ENCODE assay signal across 1 cellular context in the genomic region with DNA sequence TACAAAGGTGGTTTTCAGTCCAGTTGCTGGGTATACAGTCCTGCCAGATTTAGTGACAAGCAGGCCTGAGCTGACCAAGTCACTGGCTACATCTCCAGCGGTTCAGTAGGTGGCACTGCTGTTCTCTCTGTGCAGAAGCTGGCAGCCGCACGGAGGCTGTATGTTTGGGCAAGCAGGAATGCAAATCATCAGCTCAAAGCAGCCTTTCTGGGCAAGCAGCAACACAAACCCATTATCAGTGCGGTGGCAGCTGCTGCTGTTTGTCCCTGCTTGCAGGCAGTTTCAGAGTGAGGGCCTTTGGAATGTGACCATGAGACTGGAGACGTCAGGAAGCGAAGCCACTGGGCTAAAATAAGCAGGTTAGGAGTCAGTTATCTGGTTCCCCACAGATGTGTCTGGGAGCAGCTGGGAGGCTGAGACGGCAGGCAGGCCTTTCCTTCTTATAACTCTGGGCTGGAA.
A peak's percentile ranks its signal among the peaks of the same experiment; 100 is the strongest.
TF ChIP-seq lines count a peak whose summit lies in the region.

No MANE protein-coding gene starts in this region.

TF ChIP-seq in HepG2, 621 proteins besides CTCF, POLR2A, EP300 and RAD21 (continued from another document and continues in another):
- TF ChIP-seq, protein P1, sequence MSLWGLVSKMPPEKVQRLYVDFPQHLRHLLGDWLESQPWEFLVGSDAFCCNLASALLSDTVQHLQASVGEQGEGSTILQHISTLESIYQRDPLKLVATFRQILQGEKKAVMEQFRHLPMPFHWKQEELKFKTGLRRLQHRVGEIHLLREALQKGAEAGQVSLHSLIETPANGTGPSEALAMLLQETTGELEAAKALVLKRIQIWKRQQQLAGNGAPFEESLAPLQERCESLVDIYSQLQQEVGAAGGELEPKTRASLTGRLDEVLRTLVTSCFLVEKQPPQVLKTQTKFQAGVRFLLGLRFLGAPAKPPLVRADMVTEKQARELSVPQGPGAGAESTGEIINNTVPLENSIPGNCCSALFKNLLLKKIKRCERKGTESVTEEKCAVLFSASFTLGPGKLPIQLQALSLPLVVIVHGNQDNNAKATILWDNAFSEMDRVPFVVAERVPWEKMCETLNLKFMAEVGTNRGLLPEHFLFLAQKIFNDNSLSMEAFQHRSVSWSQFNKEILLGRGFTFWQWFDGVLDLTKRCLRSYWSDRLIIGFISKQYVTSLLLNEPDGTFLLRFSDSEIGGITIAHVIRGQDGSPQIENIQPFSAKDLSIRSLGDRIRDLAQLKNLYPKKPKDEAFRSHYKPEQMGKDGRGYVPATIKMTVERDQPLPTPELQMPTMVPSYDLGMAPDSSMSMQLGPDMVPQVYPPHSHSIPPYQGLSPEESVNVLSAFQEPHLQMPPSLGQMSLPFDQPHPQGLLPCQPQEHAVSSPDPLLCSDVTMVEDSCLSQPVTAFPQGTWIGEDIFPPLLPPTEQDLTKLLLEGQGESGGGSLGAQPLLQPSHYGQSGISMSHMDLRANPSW (CRISPR knock-in tag; IDR thresholded peaks at IDR 0.05; ENCODE audit: borderline replicate concordance), result no peak
- TF ChIP-seq THYN1 (CRISPR knock-in tag; IDR thresholded peaks at IDR 0.05; ENCODE audit: borderline replicate concordance, low read depth) (no peak), ZNF772 (CRISPR knock-in tag; IDR thresholded peaks at IDR 0.05) (no peak), DMAP1 (CRISPR knock-in tag; IDR thresholded peaks at IDR 0.05) (no peak), ZNF501 (CRISPR knock-in tag; IDR thresholded peaks at IDR 0.05) (peak; percentile 84), ZNF607 (CRISPR knock-in tag; IDR thresholded peaks at IDR 0.05; ENCODE audit: borderline replicate concordance) (peak; percentile 68; the same call in 1 of the 2 replicates), ZNF335 (CRISPR knock-in tag; IDR thresholded peaks at IDR 0.05) (0 out of 2 replicates have a peak, but pooled peaks have one; percentile 22), SIN3B (IDR thresholded peaks at IDR 0.05; ENCODE audit: low read length) (no peak), ZNF296 (CRISPR knock-in tag; conservative IDR thresholded peaks at IDR 0.05) (no peak), KDM5B (CRISPR knock-in tag; IDR thresholded peaks at IDR 0.05; ENCODE audit: borderline replicate concordance) (no peak), ZNF605 (CRISPR knock-in tag; IDR thresholded peaks at IDR 0.05) (0 out of 2 replicates have a peak, but pooled peaks have one; percentile 37), YY1 (IDR thresholded peaks at IDR 0.05; ENCODE audit: insufficient read depth, insufficient replicate concordance, low read depth, low read length) (peak; percentile 41), SRSF9 (IDR thresholded peaks at IDR 0.05; ENCODE audit: borderline replicate concordance, insufficient read depth, low read depth, low read length, poor library complexity, severe bottlenecking) (no peak), NR2F2 (IDR thresholded peaks at IDR 0.05; ENCODE audit: borderline replicate concordance, low read depth) (no peak), MAFG (CRISPR knock-in tag; IDR thresholded peaks at IDR 0.05) (no peak), SRSF1 (optimal IDR thresholded peaks at IDR 0.05; ENCODE audit: low read depth, low read length) (no peak), ZNF292 (CRISPR knock-in tag; IDR thresholded peaks at IDR 0.05; ENCODE audit: borderline replicate concordance, low read depth) (peak; percentile 91; the same call in 1 of the 2 replicates), ZNF781 (CRISPR knock-in tag; IDR thresholded peaks at IDR 0.05; ENCODE audit: borderline replicate concordance, not compliant biosample characterization) (no peak), ELF4 (CRISPR knock-in tag; IDR thresholded peaks at IDR 0.05; ENCODE audit: borderline replicate concordance) (no peak), NONO (IDR thresholded peaks at IDR 0.05) (no peak), NONO (CRISPR knock-in tag; conservative IDR thresholded peaks at IDR 0.05) (no peak), ZNF549 (CRISPR knock-in tag; IDR thresholded peaks at IDR 0.05) (no peak), NAIF1 (CRISPR knock-in tag; IDR thresholded peaks at IDR 0.05; ENCODE audit: borderline replicate concordance) (no peak), XBP1 (CRISPR knock-in tag; IDR thresholded peaks at IDR 0.05) (no peak), FOXA1 (IDR thresholded peaks at IDR 0.05) (no peak), FOXA1 (CRISPR knock-in tag; IDR thresholded peaks at IDR 0.05) (no peak), ZFP36 (IDR thresholded peaks at IDR 0.05; ENCODE audit: borderline replicate concordance, low read depth, low read length, partially characterized antibody) (peak; percentile 23), NFE2L1 (CRISPR knock-in tag; IDR thresholded peaks at IDR 0.05; ENCODE audit: borderline replicate concordance) (no peak), SSRP1 (CRISPR knock-in tag; IDR thresholded peaks at IDR 0.05) (no peak), MED13 (CRISPR knock-in tag; IDR thresholded peaks at IDR 0.05) (no peak), SNAPC2 (CRISPR knock-in tag; IDR thresholded peaks at IDR 0.05) (no peak; the same call in 1 of the 2 replicates)
- TF ChIP-seq, protein P2, sequence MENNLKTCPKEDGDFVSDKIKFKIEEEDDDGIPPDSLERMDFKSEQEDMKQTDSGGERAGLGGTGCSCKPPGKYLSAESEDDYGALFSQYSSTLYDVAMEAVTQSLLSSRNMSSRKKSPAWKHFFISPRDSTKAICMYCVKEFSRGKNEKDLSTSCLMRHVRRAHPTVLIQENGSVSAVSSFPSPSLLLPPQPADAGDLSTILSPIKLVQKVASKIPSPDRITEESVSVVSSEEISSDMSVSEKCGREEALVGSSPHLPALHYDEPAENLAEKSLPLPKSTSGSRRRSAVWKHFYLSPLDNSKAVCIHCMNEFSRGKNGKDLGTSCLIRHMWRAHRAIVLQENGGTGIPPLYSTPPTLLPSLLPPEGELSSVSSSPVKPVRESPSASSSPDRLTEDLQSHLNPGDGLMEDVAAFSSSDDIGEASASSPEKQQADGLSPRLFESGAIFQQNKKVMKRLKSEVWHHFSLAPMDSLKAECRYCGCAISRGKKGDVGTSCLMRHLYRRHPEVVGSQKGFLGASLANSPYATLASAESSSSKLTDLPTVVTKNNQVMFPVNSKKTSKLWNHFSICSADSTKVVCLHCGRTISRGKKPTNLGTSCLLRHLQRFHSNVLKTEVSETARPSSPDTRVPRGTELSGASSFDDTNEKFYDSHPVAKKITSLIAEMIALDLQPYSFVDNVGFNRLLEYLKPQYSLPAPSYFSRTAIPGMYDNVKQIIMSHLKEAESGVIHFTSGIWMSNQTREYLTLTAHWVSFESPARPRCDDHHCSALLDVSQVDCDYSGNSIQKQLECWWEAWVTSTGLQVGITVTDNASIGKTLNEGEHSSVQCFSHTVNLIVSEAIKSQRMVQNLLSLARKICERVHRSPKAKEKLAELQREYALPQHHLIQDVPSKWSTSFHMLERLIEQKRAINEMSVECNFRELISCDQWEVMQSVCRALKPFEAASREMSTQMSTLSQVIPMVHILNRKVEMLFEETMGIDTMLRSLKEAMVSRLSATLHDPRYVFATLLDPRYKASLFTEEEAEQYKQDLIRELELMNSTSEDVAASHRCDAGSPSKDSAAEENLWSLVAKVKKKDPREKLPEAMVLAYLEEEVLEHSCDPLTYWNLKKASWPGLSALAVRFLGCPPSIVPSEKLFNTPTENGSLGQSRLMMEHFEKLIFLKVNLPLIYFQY (CRISPR knock-in tag; IDR thresholded peaks at IDR 0.05; ENCODE audit: borderline replicate concordance), result no peak
- TF ChIP-seq, protein P3, sequence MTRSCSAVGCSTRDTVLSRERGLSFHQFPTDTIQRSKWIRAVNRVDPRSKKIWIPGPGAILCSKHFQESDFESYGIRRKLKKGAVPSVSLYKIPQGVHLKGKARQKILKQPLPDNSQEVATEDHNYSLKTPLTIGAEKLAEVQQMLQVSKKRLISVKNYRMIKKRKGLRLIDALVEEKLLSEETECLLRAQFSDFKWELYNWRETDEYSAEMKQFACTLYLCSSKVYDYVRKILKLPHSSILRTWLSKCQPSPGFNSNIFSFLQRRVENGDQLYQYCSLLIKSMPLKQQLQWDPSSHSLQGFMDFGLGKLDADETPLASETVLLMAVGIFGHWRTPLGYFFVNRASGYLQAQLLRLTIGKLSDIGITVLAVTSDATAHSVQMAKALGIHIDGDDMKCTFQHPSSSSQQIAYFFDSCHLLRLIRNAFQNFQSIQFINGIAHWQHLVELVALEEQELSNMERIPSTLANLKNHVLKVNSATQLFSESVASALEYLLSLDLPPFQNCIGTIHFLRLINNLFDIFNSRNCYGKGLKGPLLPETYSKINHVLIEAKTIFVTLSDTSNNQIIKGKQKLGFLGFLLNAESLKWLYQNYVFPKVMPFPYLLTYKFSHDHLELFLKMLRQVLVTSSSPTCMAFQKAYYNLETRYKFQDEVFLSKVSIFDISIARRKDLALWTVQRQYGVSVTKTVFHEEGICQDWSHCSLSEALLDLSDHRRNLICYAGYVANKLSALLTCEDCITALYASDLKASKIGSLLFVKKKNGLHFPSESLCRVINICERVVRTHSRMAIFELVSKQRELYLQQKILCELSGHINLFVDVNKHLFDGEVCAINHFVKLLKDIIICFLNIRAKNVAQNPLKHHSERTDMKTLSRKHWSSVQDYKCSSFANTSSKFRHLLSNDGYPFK (CRISPR knock-in tag; IDR thresholded peaks at IDR 0.05; ENCODE audit: borderline replicate concordance), result no peak
- TF ChIP-seq, protein P4, sequence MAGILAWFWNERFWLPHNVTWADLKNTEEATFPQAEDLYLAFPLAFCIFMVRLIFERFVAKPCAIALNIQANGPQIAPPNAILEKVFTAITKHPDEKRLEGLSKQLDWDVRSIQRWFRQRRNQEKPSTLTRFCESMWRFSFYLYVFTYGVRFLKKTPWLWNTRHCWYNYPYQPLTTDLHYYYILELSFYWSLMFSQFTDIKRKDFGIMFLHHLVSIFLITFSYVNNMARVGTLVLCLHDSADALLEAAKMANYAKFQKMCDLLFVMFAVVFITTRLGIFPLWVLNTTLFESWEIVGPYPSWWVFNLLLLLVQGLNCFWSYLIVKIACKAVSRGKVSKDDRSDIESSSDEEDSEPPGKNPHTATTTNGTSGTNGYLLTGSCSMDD (CRISPR knock-in tag; IDR thresholded peaks at IDR 0.05), result no peak
- TF ChIP-seq, protein P5, sequence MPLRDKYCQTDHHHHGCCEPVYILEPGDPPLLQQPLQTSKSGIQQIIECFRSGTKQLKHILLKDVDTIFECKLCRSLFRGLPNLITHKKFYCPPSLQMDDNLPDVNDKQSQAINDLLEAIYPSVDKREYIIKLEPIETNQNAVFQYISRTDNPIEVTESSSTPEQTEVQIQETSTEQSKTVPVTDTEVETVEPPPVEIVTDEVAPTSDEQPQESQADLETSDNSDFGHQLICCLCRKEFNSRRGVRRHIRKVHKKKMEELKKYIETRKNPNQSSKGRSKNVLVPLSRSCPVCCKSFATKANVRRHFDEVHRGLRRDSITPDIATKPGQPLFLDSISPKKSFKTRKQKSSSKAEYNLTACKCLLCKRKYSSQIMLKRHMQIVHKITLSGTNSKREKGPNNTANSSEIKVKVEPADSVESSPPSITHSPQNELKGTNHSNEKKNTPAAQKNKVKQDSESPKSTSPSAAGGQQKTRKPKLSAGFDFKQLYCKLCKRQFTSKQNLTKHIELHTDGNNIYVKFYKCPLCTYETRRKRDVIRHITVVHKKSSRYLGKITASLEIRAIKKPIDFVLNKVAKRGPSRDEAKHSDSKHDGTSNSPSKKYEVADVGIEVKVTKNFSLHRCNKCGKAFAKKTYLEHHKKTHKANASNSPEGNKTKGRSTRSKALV (CRISPR knock-in tag; IDR thresholded peaks at IDR 0.05), result no peak
- TF ChIP-seq, protein P6, sequence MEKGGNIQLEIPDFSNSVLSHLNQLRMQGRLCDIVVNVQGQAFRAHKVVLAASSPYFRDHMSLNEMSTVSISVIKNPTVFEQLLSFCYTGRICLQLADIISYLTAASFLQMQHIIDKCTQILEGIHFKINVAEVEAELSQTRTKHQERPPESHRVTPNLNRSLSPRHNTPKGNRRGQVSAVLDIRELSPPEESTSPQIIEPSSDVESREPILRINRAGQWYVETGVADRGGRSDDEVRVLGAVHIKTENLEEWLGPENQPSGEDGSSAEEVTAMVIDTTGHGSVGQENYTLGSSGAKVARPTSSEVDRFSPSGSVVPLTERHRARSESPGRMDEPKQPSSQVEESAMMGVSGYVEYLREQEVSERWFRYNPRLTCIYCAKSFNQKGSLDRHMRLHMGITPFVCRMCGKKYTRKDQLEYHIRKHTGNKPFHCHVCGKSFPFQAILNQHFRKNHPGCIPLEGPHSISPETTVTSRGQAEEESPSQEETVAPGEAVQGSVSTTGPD (CRISPR knock-in tag; IDR thresholded peaks at IDR 0.05), result no peak
- TF ChIP-seq, protein P7, sequence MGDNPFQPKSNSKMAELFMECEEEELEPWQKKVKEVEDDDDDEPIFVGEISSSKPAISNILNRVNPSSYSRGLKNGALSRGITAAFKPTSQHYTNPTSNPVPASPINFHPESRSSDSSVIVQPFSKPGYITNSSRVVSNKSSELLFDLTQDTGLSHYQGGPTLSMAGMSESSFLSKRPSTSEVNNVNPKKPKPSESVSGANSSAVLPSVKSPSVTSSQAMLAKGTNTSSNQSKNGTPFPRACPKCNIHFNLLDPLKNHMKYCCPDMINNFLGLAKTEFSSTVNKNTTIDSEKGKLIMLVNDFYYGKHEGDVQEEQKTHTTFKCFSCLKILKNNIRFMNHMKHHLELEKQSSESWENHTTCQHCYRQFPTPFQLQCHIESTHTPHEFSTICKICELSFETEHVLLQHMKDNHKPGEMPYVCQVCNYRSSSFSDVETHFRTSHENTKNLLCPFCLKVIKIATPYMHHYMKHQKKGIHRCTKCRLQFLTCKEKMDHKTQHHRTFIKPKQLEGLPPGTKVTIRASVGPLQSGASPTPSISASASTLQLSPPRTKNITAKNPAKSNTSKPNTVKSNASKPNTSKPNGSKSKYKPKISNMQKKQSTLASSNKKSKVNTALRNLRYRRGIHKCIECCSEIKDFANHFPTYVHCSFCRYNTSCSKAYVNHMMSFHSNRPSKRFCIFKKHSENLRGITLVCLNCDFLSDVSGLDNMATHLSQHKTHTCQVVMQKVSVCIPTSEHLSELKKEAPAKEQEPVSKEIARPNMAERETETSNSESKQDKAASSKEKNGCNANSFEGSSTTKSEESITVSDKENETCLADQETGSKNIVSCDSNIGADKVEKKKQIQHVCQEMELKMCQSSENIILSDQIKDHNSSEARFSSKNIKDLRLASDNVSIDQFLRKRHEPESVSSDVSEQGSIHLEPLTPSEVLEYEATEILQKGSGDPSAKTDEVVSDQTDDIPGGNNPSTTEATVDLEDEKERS (CRISPR knock-in tag; IDR thresholded peaks at IDR 0.05), result no peak
- TF ChIP-seq, protein P8, sequence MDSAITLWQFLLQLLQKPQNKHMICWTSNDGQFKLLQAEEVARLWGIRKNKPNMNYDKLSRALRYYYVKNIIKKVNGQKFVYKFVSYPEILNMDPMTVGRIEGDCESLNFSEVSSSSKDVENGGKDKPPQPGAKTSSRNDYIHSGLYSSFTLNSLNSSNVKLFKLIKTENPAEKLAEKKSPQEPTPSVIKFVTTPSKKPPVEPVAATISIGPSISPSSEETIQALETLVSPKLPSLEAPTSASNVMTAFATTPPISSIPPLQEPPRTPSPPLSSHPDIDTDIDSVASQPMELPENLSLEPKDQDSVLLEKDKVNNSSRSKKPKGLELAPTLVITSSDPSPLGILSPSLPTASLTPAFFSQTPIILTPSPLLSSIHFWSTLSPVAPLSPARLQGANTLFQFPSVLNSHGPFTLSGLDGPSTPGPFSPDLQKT (CRISPR knock-in tag; IDR thresholded peaks at IDR 0.05; ENCODE audit: borderline replicate concordance), result no peak
- TF ChIP-seq, protein P9, sequence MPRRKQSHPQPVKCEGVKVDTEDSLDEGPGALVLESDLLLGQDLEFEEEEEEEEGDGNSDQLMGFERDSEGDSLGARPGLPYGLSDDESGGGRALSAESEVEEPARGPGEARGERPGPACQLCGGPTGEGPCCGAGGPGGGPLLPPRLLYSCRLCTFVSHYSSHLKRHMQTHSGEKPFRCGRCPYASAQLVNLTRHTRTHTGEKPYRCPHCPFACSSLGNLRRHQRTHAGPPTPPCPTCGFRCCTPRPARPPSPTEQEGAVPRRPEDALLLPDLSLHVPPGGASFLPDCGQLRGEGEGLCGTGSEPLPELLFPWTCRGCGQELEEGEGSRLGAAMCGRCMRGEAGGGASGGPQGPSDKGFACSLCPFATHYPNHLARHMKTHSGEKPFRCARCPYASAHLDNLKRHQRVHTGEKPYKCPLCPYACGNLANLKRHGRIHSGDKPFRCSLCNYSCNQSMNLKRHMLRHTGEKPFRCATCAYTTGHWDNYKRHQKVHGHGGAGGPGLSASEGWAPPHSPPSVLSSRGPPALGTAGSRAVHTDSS (CRISPR knock-in tag; conservative IDR thresholded peaks at IDR 0.05), result no peak
